ENCODE assay signal across 8 cellular contexts in genomic region chr4:171813195-171813955, GRCh38. TPM values are rescaled to one million over a fixed set of nuclear protein-coding genes. Genes with fewer than 3 reads are reported as not detected.
DNase-seq lines count a peak whose midpoint lies in the region; ATAC-seq and TF ChIP-seq lines count a peak whose summit lies in the region.

GALNTL6 (plus strand) TSS chr4:171813404.

- H4K20me1 ChIP-seq in PC-3 (ENCODE audit: low read length) = no peaks in the 10 kb centered on the region

- BruUV-seq in PC-3 (replicated peaks; lab: Mats Ljungman, UMichigan) = no TSS peak

- CTCF ChIA-PET in PC-3 (lab: Charles Lee) = no interaction called here

- no peaks in the 10 kb centered on the region for H3K79me2 ChIP-seq in PC-3 (ENCODE audit: low read length)

- no peak for TF ChIP-seq EP300 in ovary (IDR thresholded peaks at IDR 0.05)

- H3K9ac ChIP-seq in skeletal muscle satellite cell (ENCODE audit: low read depth, low read length) (no peak within 1 kb of the TSS), PC-3 (ENCODE audit: low read length) (no peak within 1 kb of the TSS)

- no peaks in the 10 kb centered on the region for H3F3A ChIP-seq in PC-3 (ENCODE audit: low read length, unreplicated experiment)

- DNase-seq in AG20443 (ENCODE audit: low spot score) = peak; percentile 27
- DNase-seq in SK-N-DZ (ENCODE audit: low spot score) = peak; percentile 16
- DNase-seq in head of caudate nucleus = peak in 40 of 42 donors; percentile 9 to 75 (median 50)
- DNase-seq in ovary = no peak
- DNase-seq in PC-3 = no peak

- H3K4me2 ChIP-seq in skeletal muscle satellite cell (ENCODE audit: low read length) = peak within 1 kb of the TSS; percentile 77
- no peak within 1 kb of the TSS for H3K4me2 ChIP-seq in PC-3 (ENCODE audit: low read length)

- H3K9me3 ChIP-seq in skeletal muscle satellite cell (replicated peaks; ENCODE audit: low read length) (no peaks in the 10 kb centered on the region), ovary (no peaks in the 10 kb centered on the region), PC-3 (ENCODE audit: low read length) (no peaks in the 10 kb centered on the region)

- TF ChIP-seq CTCF in ovary (IDR thresholded peaks at IDR 0.05) (no peak), PC-3 (conservative IDR thresholded peaks at IDR 0.05; ENCODE audit: low read depth, low read length) (no peak)

- no peaks in the 10 kb centered on the region for H3K4me1 ChIP-seq in skeletal muscle satellite cell (ENCODE audit: control insufficient read depth, insufficient read depth, low read length)
- H3K4me1 ChIP-seq in ovary (ENCODE audit: insufficient read depth) = peaks cover 7% of the 10 kb centered on the region
- H3K4me1 ChIP-seq in PC-3 (ENCODE audit: insufficient read depth, low read length) = no peaks in the 10 kb centered on the region

- H3K4me3 ChIP-seq in skeletal muscle satellite cell (ENCODE audit: low read length) = peak within 1 kb of the TSS; percentile 59
- H3K4me3 ChIP-seq in ovary = no peak within 1 kb of the TSS
- H3K4me3 ChIP-seq in PC-3 (ENCODE audit: low read length) = no peak within 1 kb of the TSS

- TF ChIP-seq POLR2A in ovary (IDR thresholded peaks at IDR 0.05) = no peak

- H3K9me2 ChIP-seq in PC-3 (replicated peaks; ENCODE audit: low read length) = no peaks in the 10 kb centered on the region

- H3K36me3 ChIP-seq in skeletal muscle satellite cell (ENCODE audit: insufficient read depth, low read length) (no peaks in the 10 kb centered on the region), ovary (no peaks in the 10 kb centered on the region), PC-3 (ENCODE audit: low read depth, low read length) (no peaks in the 10 kb centered on the region)

- WGBS in ovary, 3 donors = 1 to 3% (median 2%) methylated on average over 67 to 75 of the region's 75 CpGs

- no peak within 1 kb of the TSS for H2AFZ ChIP-seq in PC-3 (ENCODE audit: low read length)

- POLR2A ChIA-PET in PC-3 (lab: Charles Lee; ENCODE audit: unreplicated experiment) = no interaction called here

- H3K27me3 ChIP-seq in skeletal muscle satellite cell (ENCODE audit: control insufficient read depth, insufficient read depth, low read length) = peaks cover 21% of the 10 kb centered on the region
- no peaks in the 10 kb centered on the region for H3K27me3 ChIP-seq in ovary
- no peaks in the 10 kb centered on the region for H3K27me3 ChIP-seq in PC-3 (ENCODE audit: low read length)

- intact Hi-C loops in head of caudate nucleus (cut with DNase I) (no loop called here), ovary (cut with DNase I) (no loop called here), PC-3 (cut with micrococcal nuclease) (no loop called here)

- ATAC-seq in GM21576 (IDR thresholded peaks at IDR 0.05; ENCODE audit: unreplicated experiment) = peak; percentile 48
- no peak for ATAC-seq in PC-3
- ATAC-seq in HG03025 (IDR thresholded peaks at IDR 0.05; ENCODE audit: low FRiP score, unreplicated experiment) = no peak

- H3K27ac ChIP-seq in ovary (no peak within 1 kb of the TSS), PC-3 (ENCODE audit: low read length) (no peak within 1 kb of the TSS)

RNA-seq across cellular contexts. Expression of gene GALNTL6, which starts in this region (rescaled TPM):
- polyA plus RNA-seq in SK-N-DZ (2014; cell fraction: cytosol; rRNA removed) = 0.10 and 0.74 TPM in 2 replicates
- 0.22 and 1.6 TPM in 2 replicates for polyA plus RNA-seq in SK-N-DZ (2014; cell fraction: nucleus; rRNA removed)
- not detected in 2 replicates for total RNA-seq in skeletal muscle satellite cell (2012; rRNA removed)
- total RNA-seq in ovary = 1 to 10 TPM in 1 of 7 donors, under 1 TPM in 1, not detected in 5; 0.11 to 1.8 TPM
- polyA plus RNA-seq in ovary = not detected
- total RNA-seq in PC-3 (2014; rRNA removed) = not detected in 2 replicates

Comparison
In these comparisons a context has a peak if more than half of its experiments do, and no peak if none do; other contexts are left out.
1. DNase-seq: peak in AG20443 (single experiment), SK-N-DZ (single experiment) and head of caudate nucleus (40 of 42); none in ovary (0 of 5) and PC-3 (single experiment).